ENCODE assay signal across 10 cellular contexts in the genomic region with DNA sequence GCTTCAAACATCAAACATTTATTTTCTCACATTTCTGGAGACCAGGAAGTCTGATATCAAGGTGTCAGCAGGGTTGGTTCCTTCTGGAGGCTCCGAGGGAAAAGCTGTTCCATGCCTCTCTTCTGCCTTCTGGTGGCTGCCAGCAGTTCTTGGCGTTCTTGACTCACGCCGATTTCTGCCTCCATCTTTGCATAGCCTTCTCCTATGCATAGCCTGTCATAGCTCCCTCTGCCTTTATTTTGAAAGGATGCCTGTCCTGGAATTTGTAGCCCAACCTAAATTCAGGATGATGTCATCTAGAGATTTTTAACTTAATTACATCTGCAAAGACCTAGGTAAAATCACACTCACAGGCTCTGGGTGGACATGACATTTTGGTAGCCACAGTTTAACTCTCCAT.
DNase-seq lines count a peak whose midpoint lies in the region; ATAC-seq and TF ChIP-seq lines count a peak whose summit lies in the region.
"Had no signal": no experiment of that assay in that cellular context is flagged by ENCODE, and none has a peak within 500 bp of the region (broad histone marks: within the 10 kb centered on the region; RNA-seq: fewer than 3 reads in every experiment).

No MANE protein-coding gene starts in this region.

- peaks cover 36% of the 10 kb centered on the region for H4K20me1 ChIP-seq in PC-9 (ENCODE audit: insufficient read depth)

- POLR2A ChIA-PET in PC-9 (lab: Charles Lee; ENCODE audit: unreplicated experiment): interaction anchor here (0.7 to 0.8 kb wide), 2 partner anchors 65 to 97 kb away, joined by 5 to 7 read pairs; no protein-coding TSS in a partner anchor

- peaks cover 88% of the 10 kb centered on the region for H3K36me3 ChIP-seq in PC-9 (ENCODE audit: low read depth)
- peaks cover 0 to 81% of the 10 kb centered on the region in 2 donors for H3K36me3 ChIP-seq in gastrocnemius medialis

- no peak overlapping the region for H3K4me3 ChIP-seq in PC-9
- no peak overlapping the region for H3K4me3 ChIP-seq in epithelial cell of proximal tubule (ENCODE audit: low read depth, low read length)
- H3K4me3 ChIP-seq in gastrocnemius medialis: no peak overlapping the region

- in situ Hi-C loops in gastrocnemius medialis (cut with MboI; ENCODE audit: low sequenced_read_pairs in 4 of 4): loop anchor here in 3 of 4 donors (25.0 kb wide), 1 partner anchor 231 kb away; no protein-coding TSS in a partner anchor

- ATAC-seq in gastrocnemius medialis (peak; percentile 50 to 68), GM21381 (IDR thresholded peaks at IDR 0.05; ENCODE audit: unreplicated experiment) (no peak)

- no peak overlapping the region for H2AFZ ChIP-seq in PC-9

- H3K27me3 Mint-ChIP-seq in activated CD4-positive, alpha-beta T cell treated with anti-CD3 and anti-CD28 coated beads, Interleukin-2, amount 10 ng/mL, durations not matched to agents 24 days and 14 days: no peaks in the 10 kb centered on the region

- TF ChIP-seq POLR2A in gastrocnemius medialis (IDR thresholded peaks at IDR 0.05): no peak

- CTCF ChIA-PET in PC-9 (lab: Charles Lee): no interaction called here

- H3K27me3 ChIP-seq in PC-9 (ENCODE audit: insufficient read depth, low read depth): no peaks in the 10 kb centered on the region
- no peaks in the 10 kb centered on the region for H3K27me3 ChIP-seq in gastrocnemius medialis
- H3K27me3 ChIP-seq: neutrophil had no signal

- H3K9me2 ChIP-seq in PC-9 (ENCODE audit: insufficient read depth): no peaks in the 10 kb centered on the region

- 0 out of 2 replicates have a peak overlapping the region, but pooled peaks have one; percentile 29 for H3K27ac ChIP-seq in PC-9
- peak overlapping the region; percentile 8 to 89 (median 41) for H3K27ac ChIP-seq in gastrocnemius medialis

- peaks cover 64% of the 10 kb centered on the region for H3K4me1 Mint-ChIP-seq in activated CD4-positive, alpha-beta T cell treated with anti-CD3 and anti-CD28 coated beads, Interleukin-2, amount 10 ng/mL, durations not matched to agents 24 days and 14 days

- TF ChIP-seq CTCF in PC-9 (conservative IDR thresholded peaks at IDR 0.05) (no peak), epithelial cell of proximal tubule (conservative IDR thresholded peaks at IDR 0.05; ENCODE audit: low read depth, low read length) (peak; percentile 30), gastrocnemius medialis (IDR thresholded peaks at IDR 0.05 in 4 of 5, conservative IDR thresholded peaks at IDR 0.05 in 1 of 5) (peak in 3 of 5 experiments; percentile 27 to 33 (median 32))

- peaks cover 85% of the 10 kb centered on the region for H3K36me3 Mint-ChIP-seq in activated CD4-positive, alpha-beta T cell treated with anti-CD3 and anti-CD28 coated beads, Interleukin-2, amount 10 ng/mL, durations not matched to agents 24 days and 14 days (ENCODE audit: low read depth)

- no peak overlapping the region for H3K4me2 ChIP-seq in PC-9

- peaks cover 7% of the 10 kb centered on the region for H3K9me3 Mint-ChIP-seq in activated CD4-positive, alpha-beta T cell treated with anti-CD3 and anti-CD28 coated beads, Interleukin-2, amount 10 ng/mL, durations not matched to agents 24 days and 14 days
- H3K9me3 Mint-ChIP-seq: CD14-positive monocyte had no signal

- H3K9me3 ChIP-seq in PC-9 (ENCODE audit: insufficient read depth, low read depth) (no peaks in the 10 kb centered on the region), gastrocnemius medialis (no peaks in the 10 kb centered on the region)
- H3K9me3 ChIP-seq: neutrophil had no signal

- intact Hi-C loops in activated CD4-positive, alpha-beta T cell treated with anti-CD3 and anti-CD28 coated beads, Interleukin-2, amount 10 ng/mL, durations not matched to agents 24 days and 14 days (cut with micrococcal nuclease): loop anchor here (1.0 to 5.0 kb wide), 2 partner anchors 61 to 215 kb away; no protein-coding TSS in a partner anchor
- intact Hi-C loops in PC-9 (cut with micrococcal nuclease; ENCODE audit: unreplicated experiment) (loop anchor here (10.0 kb wide), 1 partner anchor 224 kb away; no protein-coding TSS in a partner anchor), gastrocnemius medialis (cut with DNase I; ENCODE audit: low total_unique reads) (no loop called here)

- DNase-seq in activated CD4-positive, alpha-beta T cell treated with anti-CD3 and anti-CD28 coated beads, Interleukin-2, amount 10 ng/mL, durations not matched to agents 24 days and 14 days: no peak
- DNase-seq in activated CD4-positive, alpha-beta T cell treated with anti-CD3 and anti-CD28 coated beads for 48 hours: no peak
- DNase-seq in PC-9 (no peak), epithelial cell of proximal tubule (ENCODE audit: low read depth) (no peak), gastrocnemius medialis (no peak), mesenteric fat pad (ENCODE audit: low spot score) (no peak), NCI-H774 (lab: John Stamatoyannopoulos, UW) (no peak)

- 0 out of 2 replicates have a peak, but pooled peaks cover 12% of the 10 kb centered on the region for H3K79me2 ChIP-seq in PC-9 (ENCODE audit: low read depth)

- no TSS peak for BruUV-seq in PC-9 (replicated peaks; lab: Mats Ljungman, UMichigan)

- H3K4me1 ChIP-seq in PC-9 (replicated peaks; ENCODE audit: insufficient read depth): no peaks in the 10 kb centered on the region
- peaks cover 0 to 3% of the 10 kb centered on the region in 2 donors for H3K4me1 ChIP-seq in gastrocnemius medialis

- H3F3A ChIP-seq in PC-9 (ENCODE audit: insufficient read depth, low read depth): peaks cover 65% of the 10 kb centered on the region

- H3K4me3 Mint-ChIP-seq in activated CD4-positive, alpha-beta T cell treated with anti-CD3 and anti-CD28 coated beads, Interleukin-2, amount 10 ng/mL, durations not matched to agents 24 days and 14 days: peak overlapping the region; percentile 11
- H3K4me3 Mint-ChIP-seq: CD14-positive monocyte had no signal

- H3K27ac Mint-ChIP-seq in activated CD4-positive, alpha-beta T cell treated with anti-CD3 and anti-CD28 coated beads, Interleukin-2, amount 10 ng/mL, durations not matched to agents 24 days and 14 days: peak overlapping the region; percentile 72
